8 cellular contexts compared by ENCODE assay signal in genomic region chr17:11986939-11987329, GRCh38. TPM values are rescaled to one million over a fixed set of nuclear protein-coding genes. Genes with fewer than 3 reads are reported as not detected.
A peak's percentile ranks its signal among the peaks of the same experiment; 100 is the strongest.
DNase-seq lines count a peak whose midpoint lies in the region; ATAC-seq and TF ChIP-seq lines count a peak whose summit lies in the region.

No MANE protein-coding gene starts in this region.

- peak; percentile 83 to 86 for TF ChIP-seq RAD21 in liver (IDR thresholded peaks at IDR 0.05)

- no peaks in the 10 kb centered on the region for H3K27me3 ChIP-seq in liver (ENCODE audit: control insufficient read depth in 4 of 4, insufficient read depth in 4 of 4, low read length in 3 of 4)

- no peak overlapping the region for H3K9ac ChIP-seq in liver (ENCODE audit: low read depth in 1 of 2, low read length in 2 of 2)

- DNase-seq in G401 (ENCODE audit: low spot score) (peak; percentile 60), NB4 (ENCODE audit: low read depth) (peak; percentile 42), cardiac fibroblast (ENCODE audit: low read depth in 2 of 2) (peak; percentile 73 to 75), posterior cingulate gyrus (no peak)
- no peak for DNase-seq in stimulated activated naive CD4-positive, alpha-beta T cell treated with Interleukin-2 at 50 U/mL for 16 hours (lab: John Stamatoyannopoulos, UW)

- peak; percentile 17 for TF ChIP-seq CTCF in NB4 (IDR thresholded peaks at IDR 0.05; ENCODE audit: low read depth, low read length)
- peak; percentile 47 for TF ChIP-seq CTCF in cardiac fibroblast (IDR thresholded peaks at IDR 0.05; ENCODE audit: low read depth, low read length)
- TF ChIP-seq CTCF in liver (IDR thresholded peaks at IDR 0.05; ENCODE audit: low read depth, low read length, missing input control): peak; percentile 58

- H3K4me3 ChIP-seq in NB4 (ENCODE audit: low read depth, low read length): no peak overlapping the region
- H3K4me3 ChIP-seq in cardiac fibroblast (replicated peaks in 1 of 2; ENCODE audit: low read depth in 2 of 2, low read length in 2 of 2): no peak overlapping the region
- peak overlapping the region in 1 of 3 donors; percentile 60 for H3K4me3 ChIP-seq in liver (ENCODE audit: low read depth in 1 of 3, low read length in 3 of 3)

- intact Hi-C loops in posterior cingulate gyrus (cut with DNase I): loop anchor here (5.0 kb wide), 1 partner anchor 1110 kb away; no protein-coding TSS in a partner anchor

- peaks cover 0 to 17% (median 9%) of the 10 kb centered on the region in 4 donors for H3K36me3 ChIP-seq in liver (ENCODE audit: control insufficient read depth in 4 of 4, insufficient read depth in 3 of 4, low read depth in 1 of 4, low read length in 3 of 4)

- ATAC-seq in GM21526 (IDR thresholded peaks at IDR 0.05; ENCODE audit: low FRiP score, unreplicated experiment): no peak
- ATAC-seq in HG03097 (IDR thresholded peaks at IDR 0.05; ENCODE audit: low FRiP score, unreplicated experiment): no peak

- H3K4me1 ChIP-seq in liver (ENCODE audit: control insufficient read depth in 4 of 4, insufficient read depth in 4 of 4, low read length in 3 of 4): peaks cover 2 to 19% (median 13%) of the 10 kb centered on the region in 4 donors

- H3K27ac ChIP-seq in liver (ENCODE audit: low read depth in 1 of 2, low read length in 2 of 2): no peak overlapping the region

- H3K9me3 ChIP-seq in liver (ENCODE audit: control insufficient read depth in 4 of 4, low read length in 3 of 4): no peaks in the 10 kb centered on the region

- in situ Hi-C loops in G401 (cut with HindIII; ENCODE audit: low sequenced_read_pairs): no loop called here

- WGBS in liver: 28% methylated on average over 5 of the region's 5 CpGs

- no peak for TF ChIP-seq POLR2A in NB4 (IDR thresholded peaks at IDR 0.05; ENCODE audit: extremely low read depth, insufficient read length)

TF ChIP-seq in liver, 16 proteins besides CTCF, POLR2A, EP300 and RAD21:
- TF ChIP-seq RXRA (IDR thresholded peaks at IDR 0.05): no peak
- TF ChIP-seq YY1 (IDR thresholded peaks at IDR 0.05): no peak
- no peak for TF ChIP-seq TAF1 (conservative IDR thresholded peaks at IDR 0.05)
- TF ChIP-seq HNF4A (conservative IDR thresholded peaks at IDR 0.05): no peak
- no peak for TF ChIP-seq GABPA (IDR thresholded peaks at IDR 0.05 in 1 of 2, conservative IDR thresholded peaks at IDR 0.05 in 1 of 2)
- no peak for TF ChIP-seq FOXA1 (IDR thresholded peaks at IDR 0.05)
- no peak for TF ChIP-seq SP1 (IDR thresholded peaks at IDR 0.05)
- TF ChIP-seq, protein P1, sequence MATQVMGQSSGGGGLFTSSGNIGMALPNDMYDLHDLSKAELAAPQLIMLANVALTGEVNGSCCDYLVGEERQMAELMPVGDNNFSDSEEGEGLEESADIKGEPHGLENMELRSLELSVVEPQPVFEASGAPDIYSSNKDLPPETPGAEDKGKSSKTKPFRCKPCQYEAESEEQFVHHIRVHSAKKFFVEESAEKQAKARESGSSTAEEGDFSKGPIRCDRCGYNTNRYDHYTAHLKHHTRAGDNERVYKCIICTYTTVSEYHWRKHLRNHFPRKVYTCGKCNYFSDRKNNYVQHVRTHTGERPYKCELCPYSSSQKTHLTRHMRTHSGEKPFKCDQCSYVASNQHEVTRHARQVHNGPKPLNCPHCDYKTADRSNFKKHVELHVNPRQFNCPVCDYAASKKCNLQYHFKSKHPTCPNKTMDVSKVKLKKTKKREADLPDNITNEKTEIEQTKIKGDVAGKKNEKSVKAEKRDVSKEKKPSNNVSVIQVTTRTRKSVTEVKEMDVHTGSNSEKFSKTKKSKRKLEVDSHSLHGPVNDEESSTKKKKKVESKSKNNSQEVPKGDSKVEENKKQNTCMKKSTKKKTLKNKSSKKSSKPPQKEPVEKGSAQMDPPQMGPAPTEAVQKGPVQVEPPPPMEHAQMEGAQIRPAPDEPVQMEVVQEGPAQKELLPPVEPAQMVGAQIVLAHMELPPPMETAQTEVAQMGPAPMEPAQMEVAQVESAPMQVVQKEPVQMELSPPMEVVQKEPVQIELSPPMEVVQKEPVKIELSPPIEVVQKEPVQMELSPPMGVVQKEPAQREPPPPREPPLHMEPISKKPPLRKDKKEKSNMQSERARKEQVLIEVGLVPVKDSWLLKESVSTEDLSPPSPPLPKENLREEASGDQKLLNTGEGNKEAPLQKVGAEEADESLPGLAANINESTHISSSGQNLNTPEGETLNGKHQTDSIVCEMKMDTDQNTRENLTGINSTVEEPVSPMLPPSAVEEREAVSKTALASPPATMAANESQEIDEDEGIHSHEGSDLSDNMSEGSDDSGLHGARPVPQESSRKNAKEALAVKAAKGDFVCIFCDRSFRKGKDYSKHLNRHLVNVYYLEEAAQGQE (IDR thresholded peaks at IDR 0.05): no peak
- TF ChIP-seq NR2F2 (IDR thresholded peaks at IDR 0.05): no peak
- no peak for TF ChIP-seq HNF4G (IDR thresholded peaks at IDR 0.05)

RNA-seq across cellular contexts. Expression of gene ZNF18, which starts 10.3 kb away (rescaled TPM):
- total RNA-seq in G401 (2014; rRNA removed; shearing (Covaris generic)): 15.9 and 29.6 TPM in 2 replicates
- 1 to 10 TPM; 3.7 to 4.5 TPM for total RNA-seq in liver
- 1 to 10 TPM; 2.1 to 3.2 TPM for polyA plus RNA-seq in liver

RNA-seq across cellular contexts. Expression of gene MAP2K4, which starts 33.7 kb away (rescaled TPM):
- 41.8 and 56.6 TPM in 2 replicates for total RNA-seq in G401 (2014; rRNA removed; shearing (Covaris generic))
- 10 to 100 TPM; 18.9 to 23.8 TPM for total RNA-seq in liver
- 10 to 100 TPM in 1 of 2 donors, 1 to 10 TPM in 1; 9.2 to 10.5 TPM for polyA plus RNA-seq in liver

Comparison
In these comparisons a context has a peak if more than half of its experiments do, and no peak if none do; other contexts are left out.
1. DNase-seq: peak in G401 (single experiment), NB4 (single experiment) and cardiac fibroblast (2 of 2); none in posterior cingulate gyrus (0 of 10) and stimulated activated naive CD4-positive, alpha-beta T cell treated with Interleukin-2 at 50 U/mL for 16 hours (single experiment).
2. Peak in every context shown above with its lines, with median percentiles within 50 percentile points of each other: CTCF ChIP-seq.